Comparison of ENCODE assay signal across 1 cellular context in genomic region chr2:207154556-207155179, GRCh38.
TF ChIP-seq lines count a peak whose summit lies in the region.

No MANE protein-coding gene starts in this region.

TF ChIP-seq in GM12878, 131 proteins besides CTCF, POLR2A, EP300 and RAD21 (continued from another document):
- TF ChIP-seq RELB (IDR thresholded peaks at IDR 0.05; ENCODE audit: low read depth), result no peak
- peak; percentile 60 for TF ChIP-seq NR2F1 (conservative IDR thresholded peaks at IDR 0.05)
- 0 out of 2 replicates have a peak, but pooled peaks have one; percentile 22 for TF ChIP-seq ZNF687 (IDR thresholded peaks at IDR 0.05)
- TF ChIP-seq CBFB (IDR thresholded peaks at IDR 0.05; ENCODE audit: low read depth), result no peak
